In the genomic region with DNA sequence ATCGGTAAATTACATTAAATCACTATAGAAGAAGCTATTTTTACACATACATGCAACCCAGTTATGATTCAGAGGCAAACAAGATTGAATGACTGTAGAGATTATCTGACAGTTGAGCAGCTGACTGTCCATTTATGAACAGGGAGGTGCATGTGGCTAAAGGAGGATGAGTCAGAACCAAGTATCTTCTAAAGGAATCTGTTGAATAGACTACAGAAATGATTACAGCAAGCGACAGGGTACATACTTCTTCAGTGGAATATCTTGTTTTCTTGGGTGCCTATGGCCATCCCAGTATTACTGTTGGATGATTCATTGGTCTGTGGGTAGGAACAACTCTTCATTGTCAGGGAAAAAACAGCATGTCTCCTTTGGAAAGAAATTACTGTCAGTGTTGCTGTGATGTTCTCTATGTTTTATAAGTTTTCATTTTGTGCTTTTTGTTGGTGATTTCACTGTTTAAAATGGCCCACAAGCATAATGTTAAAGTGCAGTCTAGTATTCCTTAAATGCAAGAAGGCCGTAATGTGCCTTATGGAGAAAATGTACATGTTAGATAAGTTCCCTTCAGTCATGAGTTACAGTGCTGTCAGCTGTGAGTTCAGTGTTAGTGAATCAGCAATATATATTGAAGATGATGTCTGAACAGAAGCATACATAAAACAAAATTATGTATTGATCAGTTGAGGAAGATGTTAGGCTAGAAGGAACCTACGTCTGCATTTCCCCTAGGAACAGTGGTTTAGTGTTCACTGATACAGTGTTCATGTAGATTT, we compare ENCODE assay signal across 7 cellular contexts. TPM values are rescaled to one million over a fixed set of nuclear protein-coding genes. Genes with fewer than 3 reads are reported as not detected.
DNase-seq lines count a peak whose midpoint lies in the region; ATAC-seq and TF ChIP-seq lines count a peak whose summit lies in the region.

No MANE protein-coding gene starts in this region.

- dilution Hi-C loops in mammary epithelial cell (cut with HindIII; ENCODE audit: low sequenced_read_pairs), result no loop called here

- H3K36me3 ChIP-seq in mammary epithelial cell (ENCODE audit: insufficient read depth, low read length), result no peaks in the 10 kb centered on the region

- no peaks in the 10 kb centered on the region for H3K9me3 ChIP-seq in mammary epithelial cell (replicated peaks; ENCODE audit: insufficient read depth, low read length)

- H3K4me3 ChIP-seq in mammary epithelial cell (replicated peaks in 1 of 3; ENCODE audit: insufficient read depth in 1 of 3, low read depth in 2 of 3, low read length in 3 of 3), result no peak overlapping the region

- peaks cover 3% of the 10 kb centered on the region for H4K20me1 ChIP-seq in mammary epithelial cell (ENCODE audit: insufficient read depth, low read length)

- H3K4me1 ChIP-seq in mammary epithelial cell (ENCODE audit: insufficient read depth, low read length), result peaks cover 21% of the 10 kb centered on the region

- peak; percentile 19 for DNase-seq in LoVo (ENCODE audit: low spot score)
- peak; percentile 97 for DNase-seq in mammary epithelial cell
- peak; percentile 91 for DNase-seq in renal cortical epithelial cell (ENCODE audit: low read depth)
- DNase-seq in DMS79 treated with DMSO at 0.1 percent for 48 hours (lab: John Stamatoyannopoulos, UW), result no peak
- no peak for DNase-seq in NK-92 (lab: John Stamatoyannopoulos, UW; ENCODE audit: unreplicated experiment)

- no TSS peak for BruUV-seq in mammary epithelial cell (replicated peaks; lab: Mats Ljungman, UMichigan)

- H3K27me3 ChIP-seq in mammary epithelial cell (ENCODE audit: insufficient read depth, low read length), result no peaks in the 10 kb centered on the region

- ATAC-seq in GM18520 (IDR thresholded peaks at IDR 0.05; ENCODE audit: unreplicated experiment) (peak; percentile 72), GM18873 (IDR thresholded peaks at IDR 0.05; ENCODE audit: low FRiP score, unreplicated experiment) (no peak)

- intact Hi-C loops in mammary epithelial cell (cut with micrococcal nuclease), result no loop called here

- H2AFZ ChIP-seq in mammary epithelial cell (ENCODE audit: low read depth, low read length), result no peak overlapping the region

- H3K9ac ChIP-seq in mammary epithelial cell (ENCODE audit: insufficient read depth, low read length), result peak overlapping the region; percentile 2

- CTCF ChIA-PET in mammary epithelial cell (lab: Charles Lee; ENCODE audit: low non-redundant PET), result interaction anchor here (0.5 kb wide), 1 partner anchor 14 kb away, joined by 3 read pairs; no protein-coding TSS in a partner anchor

- peaks cover 87% of the 10 kb centered on the region for H3K79me2 ChIP-seq in mammary epithelial cell (ENCODE audit: insufficient read depth, low read length)

- peak overlapping the region; percentile 58 for H3K4me2 ChIP-seq in mammary epithelial cell (ENCODE audit: insufficient read depth, low read depth, low read length)

- 25% methylated on average over 4 of the region's 4 CpGs for WGBS in mammary epithelial cell (ENCODE audit: low coverage, missing lambda C conversion rate)

- peak overlapping the region; percentile 58 for H3K27ac ChIP-seq in mammary epithelial cell (ENCODE audit: insufficient read depth, low read depth, low read length)

- in situ Hi-C loops in mammary epithelial cell (cut with MboI; ENCODE audit: low sequenced_read_pairs in 2 of 2), result no loop called here

- TF ChIP-seq CTCF in mammary epithelial cell (conservative IDR thresholded peaks at IDR 0.05 in 1 of 2, IDR thresholded peaks at IDR 0.05 in 1 of 2; ENCODE audit: extremely low read depth in 1 of 2, insufficient read depth in 1 of 2, low read depth in 1 of 2, low read length in 2 of 2), result no peak

RNA-seq across cellular contexts. Expression of a gene that starts 27.0 kb away (rescaled TPM):
- 10 to 100 TPM; 80.4 to 81.3 TPM for total RNA-seq in mammary epithelial cell
- polyA plus RNA-seq in mammary epithelial cell, result 36.9 TPM
- polyA minus RNA-seq in mammary epithelial cell, result 17.5 TPM
- total RNA-seq in renal cortical epithelial cell, result 113 and 132 TPM in 2 replicates

RNA-seq across cellular contexts. Expression of a gene that starts 53.8 kb away (rescaled TPM):
- 10 to 100 TPM; 12.5 to 13.5 TPM for total RNA-seq in mammary epithelial cell
- 16.6 TPM for polyA plus RNA-seq in mammary epithelial cell
- 12.7 TPM for polyA minus RNA-seq in mammary epithelial cell
- total RNA-seq in renal cortical epithelial cell, result 9.0 and 25.5 TPM in 2 replicates

Comparison
In these comparisons a context has a peak if more than half of its experiments do, and no peak if none do; other contexts are left out.
1. DNase-seq: peak in LoVo (single experiment), mammary epithelial cell (single experiment) and renal cortical epithelial cell (single experiment); none in DMS79 treated with DMSO at 0.1 percent for 48 hours (single experiment) and NK-92 (single experiment).